In genomic region chr19:55176116-55176515, GRCh38 we compare ENCODE assay signal across 1 cellular context.
TF ChIP-seq lines count a peak whose summit lies in the region.

No MANE protein-coding gene starts in this region.

TF ChIP-seq in K562, 482 proteins besides CTCF, POLR2A, EP300 and RAD21 (continued from another document):
- TF ChIP-seq PKNOX1 (IDR thresholded peaks at IDR 0.05) (peak; percentile 44; the same call in 1 of the 2 replicates), ARNT (IDR thresholded peaks at IDR 0.05) (0 out of 4 replicates have a peak, but pooled peaks of 1 of the 2 experiments have one; percentile 55), MYC (IDR thresholded peaks at IDR 0.05; ENCODE audit: low read depth, low read length) (peak; percentile 85), MYC (CRISPR knock-in tag; IDR thresholded peaks at IDR 0.05; ENCODE audit: borderline replicate concordance, low read depth) (no peak), ZNF395 (CRISPR knock-in tag; IDR thresholded peaks at IDR 0.05) (no peak), BDP1 (IDR thresholded peaks at IDR 0.05; ENCODE audit: insufficient read depth, insufficient read length) (no peak), ELF1 (tag; IDR thresholded peaks at IDR 0.05) (peak; percentile 57), PML (IDR thresholded peaks at IDR 0.05; ENCODE audit: low read length) (0 out of 2 replicates have a peak, but pooled peaks have one; percentile 19), ETV6 (IDR thresholded peaks at IDR 0.05; ENCODE audit: borderline replicate concordance in 1 of 2, low read depth in 2 of 2, low read length in 1 of 2) (0 out of 4 replicates have a peak, but pooled peaks of 1 of the 2 experiments have one; percentile 25), ETV6 (CRISPR knock-in tag; IDR thresholded peaks at IDR 0.05; ENCODE audit: borderline replicate concordance) (no peak), TFAP4 (CRISPR knock-in tag; IDR thresholded peaks at IDR 0.05; ENCODE audit: borderline replicate concordance) (peak; percentile 37; the same call in 1 of the 2 replicates), RBM15 (IDR thresholded peaks at IDR 0.05; ENCODE audit: insufficient read depth, low read length) (no peak), HDGF (IDR thresholded peaks at IDR 0.05) (no peak), ATF1 (CRISPR knock-in tag; IDR thresholded peaks at IDR 0.05) (no peak), ATF1 (tag; IDR thresholded peaks at IDR 0.05) (peak; percentile 44; the same call in 1 of the 2 replicates), NFE2 (IDR thresholded peaks at IDR 0.05; ENCODE audit: low read depth) (0 out of 2 replicates have a peak, but pooled peaks have one; percentile 11), TEAD1 (CRISPR knock-in tag; IDR thresholded peaks at IDR 0.05) (0 out of 4 replicates have a peak, but pooled peaks of 1 of the 2 experiments have one; percentile 30), ZNF511 (CRISPR knock-in tag; IDR thresholded peaks at IDR 0.05) (0 out of 2 replicates have a peak, but pooled peaks have one; percentile 43), RCOR1 (IDR thresholded peaks at IDR 0.05; ENCODE audit: borderline replicate concordance in 1 of 2, low read depth in 2 of 2, low read length in 2 of 2) (peak in 1 of 2 experiments; percentile 26; a peak in 1 of 4 replicates), FUS (optimal IDR thresholded peaks at IDR 0.05; ENCODE audit: low read depth, low read length) (no peak), MNT (conservative IDR thresholded peaks at IDR 0.05) (peak; percentile 74 to 84), SREBF1 (IDR thresholded peaks at IDR 0.05; ENCODE audit: borderline replicate concordance, low read depth, low read length) (no peak), CBX2 (IDR thresholded peaks at IDR 0.05; ENCODE audit: insufficient read depth, low read length, poor library complexity, severe bottlenecking) (no peak), CBX3 (IDR thresholded peaks at IDR 0.05; ENCODE audit: borderline replicate concordance in 1 of 2, low read length in 2 of 2) (peak in 1 of 2 experiments; percentile 89; a peak in 1 of 3 replicates), LEF1 (IDR thresholded peaks at IDR 0.05) (0 out of 2 replicates have a peak, but pooled peaks have one; percentile 25), NONO (IDR thresholded peaks at IDR 0.05; ENCODE audit: low read depth in 2 of 2, low read length in 1 of 2) (no peak), BRF1 (IDR thresholded peaks at IDR 0.05; ENCODE audit: borderline replicate concordance, extremely low read depth, insufficient read length) (no peak), ZNF124 (CRISPR knock-in tag; IDR thresholded peaks at IDR 0.05) (no peak), CXXC5 (CRISPR knock-in tag; IDR thresholded peaks at IDR 0.05) (peak; percentile 36; the same call in 1 of the 2 replicates), MEIS2 (IDR thresholded peaks at IDR 0.05; ENCODE audit: partially characterized antibody) (peak; percentile 39), ARID1B (IDR thresholded peaks at IDR 0.05) (peak; percentile 33; the same call in 1 of the 2 replicates), ZEB2 (IDR thresholded peaks at IDR 0.05) (0 out of 2 replicates have a peak, but pooled peaks have one; percentile 20), ZNF23 (CRISPR knock-in tag; IDR thresholded peaks at IDR 0.05) (peak; percentile 100), L3MBTL2 (IDR thresholded peaks at IDR 0.05) (peak; percentile 70), STAT5A (IDR thresholded peaks at IDR 0.05; ENCODE audit: borderline replicate concordance, low read length) (peak; percentile 30; the same call in 1 of the 2 replicates), ETS2 (tag; IDR thresholded peaks at IDR 0.05; ENCODE audit: borderline replicate concordance, poor library complexity, severe bottlenecking) (no peak), ZNF699 (CRISPR knock-in tag; IDR thresholded peaks at IDR 0.05; ENCODE audit: insufficient replicate concordance) (no peak), C11orf30 (IDR thresholded peaks at IDR 0.05; ENCODE audit: low read depth) (0 out of 2 replicates have a peak, but pooled peaks have one; percentile 11), EP400 (IDR thresholded peaks at IDR 0.05) (peak; percentile 70), MAFK (IDR thresholded peaks at IDR 0.05; ENCODE audit: low read length) (no peak), FOXK2 (conservative IDR thresholded peaks at IDR 0.05 in 1 of 2, IDR thresholded peaks at IDR 0.05 in 1 of 2; ENCODE audit: low read depth in 2 of 2) (peak in 1 of 2 experiments; percentile 66; a peak in 2 of 4 replicates), ATF7 (IDR thresholded peaks at IDR 0.05) (0 out of 2 replicates have a peak, but pooled peaks have one; percentile 17)
